Comparison of ENCODE assay signal across 13 cellular contexts in the genomic region with DNA sequence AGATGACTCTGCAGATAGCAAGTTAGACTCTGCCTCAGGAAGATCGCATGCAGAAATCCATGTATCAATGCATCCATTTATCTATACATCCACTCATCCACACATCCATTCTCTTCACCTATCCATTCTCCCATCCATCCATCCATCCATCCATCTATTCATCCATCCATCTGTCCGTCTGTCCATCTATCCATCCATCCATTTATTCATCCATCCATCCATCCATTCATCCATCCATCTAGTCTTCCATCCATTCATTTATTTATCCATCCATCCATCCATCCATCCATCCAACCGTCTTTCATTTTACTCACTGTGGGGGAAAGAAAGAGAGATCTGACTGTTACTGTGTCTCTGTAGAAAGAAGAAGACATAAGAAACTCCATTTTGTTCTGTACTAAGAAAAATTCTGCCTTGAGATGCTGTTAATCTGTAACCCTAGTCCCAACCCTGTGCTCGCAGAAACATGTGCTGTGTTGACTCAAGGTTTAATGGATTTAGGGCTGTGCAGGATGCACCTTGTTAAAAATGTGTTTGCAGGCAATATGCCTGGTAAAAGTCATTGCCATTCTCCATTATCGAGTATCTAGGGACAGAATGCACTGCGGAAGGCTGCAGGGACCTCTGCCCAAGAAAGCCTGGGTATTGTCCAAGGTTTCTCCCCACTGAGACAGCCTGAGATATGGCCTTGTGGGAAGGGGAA. TPM values are rescaled to one million over a fixed set of nuclear protein-coding genes. Genes with fewer than 3 reads are reported as not detected.
A peak's percentile ranks its signal among the peaks of the same experiment; 100 is the strongest.
DNase-seq lines count a peak whose midpoint lies in the region; ATAC-seq, FAIRE-seq and TF ChIP-seq lines count a peak whose summit lies in the region.
"Not testable (repeated sequence)": the region's sequence is repeated elsewhere in the genome, so short reads cannot be mapped to it uniquely, and the experiment has no call there.
"Had no signal": no experiment of that assay in that cellular context is flagged by ENCODE, and none has a peak within 500 bp of the region (broad histone marks: within the 10 kb centered on the region; RNA-seq: fewer than 3 reads in every experiment).

No MANE protein-coding gene starts in this region.

- WGBS in K562 (ENCODE audit: insufficient coverage, low coverage, missing lambda C conversion rate): 26% methylated on average over 6 of the region's 6 CpGs

- TF ChIP-seq POLR2A in K562 (conservative IDR thresholded peaks at IDR 0.05): not testable (repeated sequence)

- not testable (repeated sequence) for TF ChIP-seq EP300 in K562 (IDR thresholded peaks at IDR 0.05; ENCODE audit: low read length)

- not testable (repeated sequence) for H3K9me3 ChIP-seq in K562 (replicated peaks; ENCODE audit: control insufficient read depth, insufficient read depth, low read depth, low read length); neutrophil

- not testable (repeated sequence) for H3K4me1 ChIP-seq in GM23338 (ENCODE audit: insufficient read depth)
- H3K4me1 ChIP-seq in K562 (replicated peaks in 1 of 2; ENCODE audit: control insufficient read depth in 2 of 2, insufficient read depth in 2 of 2, low read length in 2 of 2): peaks cover 2 to 20% of the 10 kb centered on the region in 2 experiments; a peak in 4 of 5 replicates
- H3K4me1 ChIP-seq in neutrophil (ENCODE audit: control insufficient read depth in 1 of 2, insufficient read depth in 1 of 2, low read depth in 1 of 2, low read length in 1 of 2): peaks cover 89 to 93% of the 10 kb centered on the region in 2 experiments

- not testable (repeated sequence) for FAIRE-seq in K562 (lab: Jason Lieb, UNC)

- not testable (repeated sequence) for BruUV-seq in K562 (replicated peaks; lab: Mats Ljungman, UMichigan)

- CTCF ChIA-PET in activated CD8-positive, alpha-beta T cell treated with anti-CD3 and anti-CD28 coated beads for 36 hours (lab: Charles Lee): interaction anchor here (2.8 kb wide), 1 partner anchor 45 kb away, joined by 15 read pairs; no protein-coding TSS in a partner anchor
- CTCF ChIA-PET in K562 (lab: Yijun Ruan, JAX; ENCODE audit: low intra/inter-chr PET ratio): not testable (repeated sequence)

- not testable (repeated sequence) for H3K9me2 ChIP-seq in GM23338 (ENCODE audit: insufficient read depth)

- TF ChIP-seq RAD21 in K562 (CRISPR knock-in tag; conservative IDR thresholded peaks at IDR 0.05 in 1 of 2, IDR thresholded peaks at IDR 0.05 in 1 of 2): not testable (repeated sequence)

- not testable (repeated sequence) for H3K4me3 ChIP-seq in GM23338; K562; neutrophil (ENCODE audit: low read depth in 1 of 2, low read length in 1 of 2)

- H3K9ac ChIP-seq in K562 (ENCODE audit: insufficient read depth in 1 of 2, low read depth in 2 of 2, low read length in 2 of 2): peak overlapping the region in 1 of 2 experiments; percentile 47; a peak in 1 of 4 replicates

- intact Hi-C loops in activated CD8-positive, alpha-beta T cell treated with anti-CD3 and anti-CD28 coated beads for 36 hours (cut with micrococcal nuclease): loop anchor here (5.0 kb wide), 1 partner anchor 52 kb away; a partner anchor contains a TSS
- intact Hi-C loops in K562 (cut with micrococcal nuclease); left colon (cut with DNase I, micrococcal nuclease): not testable (repeated sequence)

- not testable (repeated sequence) for DNase-seq in GM23338 (ENCODE audit: low spot score); T-helper 2 cell treated with Interferon-gamma antibody and Interleukin-4, amounts not matched to agents 5 μg/mL and 100 μg/mL, for 36 hours (ENCODE audit: low spot score); activated CD8-positive, alpha-beta T cell treated with anti-CD3 and anti-CD28 coated beads for 36 hours; K562 (ENCODE audit: extremely low read depth in 1 of 4, low spot score in 3 of 4); left colon

- in situ Hi-C loops in K562 (cut with MboI): not testable (repeated sequence)

- H4K20me1 ChIP-seq in GM23338 (replicated peaks; ENCODE audit: insufficient read depth): peaks cover 38% of the 10 kb centered on the region
- not testable (repeated sequence) for H4K20me1 ChIP-seq in K562 (replicated peaks; ENCODE audit: control insufficient read depth, insufficient read depth, low read length)

- H3K4me2 ChIP-seq in GM23338: not testable (repeated sequence)
- 0 out of 2 replicates have a peak overlapping the region, but pooled peaks have one; percentile 0 for H3K4me2 ChIP-seq in K562 (ENCODE audit: insufficient read depth, low read length)

- H3K9me3 Mint-ChIP-seq in GM23338; T-helper 2 cell treated with Interferon-gamma antibody and Interleukin-4, amounts not matched to agents 5 μg/mL and 100 μg/mL, for 36 hours; activated CD8-positive, alpha-beta T cell treated with anti-CD3 and anti-CD28 coated beads for 36 hours: not testable (repeated sequence)

- peaks cover 53% of the 10 kb centered on the region for H3K27me3 Mint-ChIP-seq in GM23338 (ENCODE audit: insufficient read depth, low read depth, poor library complexity)
- H3K27me3 Mint-ChIP-seq in T-helper 2 cell treated with Interferon-gamma antibody and Interleukin-4, amounts not matched to agents 5 μg/mL and 100 μg/mL, for 36 hours (ENCODE audit: low read depth); activated CD8-positive, alpha-beta T cell treated with anti-CD3 and anti-CD28 coated beads for 36 hours: not testable (repeated sequence)

- H3K9me1 ChIP-seq in K562 (ENCODE audit: control insufficient read depth, insufficient read depth, low read length): not testable (repeated sequence)

- not testable (repeated sequence) for H2AFZ ChIP-seq in GM23338; K562 (ENCODE audit: low read depth, low read length)

- not testable (repeated sequence) for H3K27me3 ChIP-seq in GM23338 (ENCODE audit: insufficient read depth); K562 (ENCODE audit: control insufficient read depth in 2 of 2, insufficient read depth in 2 of 2, low read length in 2 of 2); neutrophil

- peak overlapping the region; percentile 98 for H3K27ac ChIP-seq in C4-2B
- H3K27ac ChIP-seq in GM23338 (ENCODE audit: low read depth); K562 (ENCODE audit: extremely low read depth, low read depth, low read length): not testable (repeated sequence)
- H3K27ac ChIP-seq in neutrophil: peak overlapping the region; percentile 99

- not testable (repeated sequence) for TF ChIP-seq CTCF in C4-2B (conservative IDR thresholded peaks at IDR 0.05); GM23338 (conservative IDR thresholded peaks at IDR 0.05; ENCODE audit: low read depth in 2 of 2); activated CD8-positive, alpha-beta T cell treated with anti-CD3 and anti-CD28 coated beads for 36 hours (IDR thresholded peaks at IDR 0.05); K562 (IDR thresholded peaks at IDR 0.05 in 2 of 3, conservative IDR thresholded peaks at IDR 0.05 in 1 of 3; ENCODE audit: insufficient read depth in 2 of 3, low read depth in 1 of 3, low read length in 3 of 3); neutrophil (IDR thresholded peaks at IDR 0.05)

- not testable (repeated sequence) for H3K4me1 Mint-ChIP-seq in GM23338
- peaks cover 65% of the 10 kb centered on the region for H3K4me1 Mint-ChIP-seq in T-helper 2 cell treated with Interferon-gamma antibody and Interleukin-4, amounts not matched to agents 5 μg/mL and 100 μg/mL, for 36 hours (ENCODE audit: low read depth)
- peaks cover 71% of the 10 kb centered on the region for H3K4me1 Mint-ChIP-seq in activated CD8-positive, alpha-beta T cell treated with anti-CD3 and anti-CD28 coated beads for 36 hours (ENCODE audit: low read depth)

- H3K36me3 Mint-ChIP-seq in GM23338 (ENCODE audit: low read depth): peaks cover 50% of the 10 kb centered on the region
- H3K36me3 Mint-ChIP-seq in T-helper 2 cell treated with Interferon-gamma antibody and Interleukin-4, amounts not matched to agents 5 μg/mL and 100 μg/mL, for 36 hours (ENCODE audit: low read depth): peaks cover 46% of the 10 kb centered on the region
- peaks cover 28% of the 10 kb centered on the region for H3K36me3 Mint-ChIP-seq in activated CD8-positive, alpha-beta T cell treated with anti-CD3 and anti-CD28 coated beads for 36 hours (ENCODE audit: low read depth)

- H3K27ac Mint-ChIP-seq in GM23338: peak overlapping the region; percentile 0; the same call in 1 of the 2 replicates
- peak overlapping the region; percentile 10 for H3K27ac Mint-ChIP-seq in T-helper 2 cell treated with Interferon-gamma antibody and Interleukin-4, amounts not matched to agents 5 μg/mL and 100 μg/mL, for 36 hours
- H3K27ac Mint-ChIP-seq in activated CD8-positive, alpha-beta T cell treated with anti-CD3 and anti-CD28 coated beads for 36 hours: peak overlapping the region; percentile 1

- POLR2A ChIA-PET in activated CD8-positive, alpha-beta T cell treated with anti-CD3 and anti-CD28 coated beads for 36 hours (lab: Charles Lee): interaction anchor here (0.7 to 0.9 kb wide), 2 partner anchors 47 to 69 kb away, joined by 3 to 5 read pairs; no protein-coding TSS in a partner anchor
- POLR2A ChIA-PET in K562 (lab: Yijun Ruan, JAX): interaction anchor here (1.1 kb wide), 1 partner anchor 34 kb away, joined by 3 read pairs; no protein-coding TSS in a partner anchor

- H3K79me2 ChIP-seq in GM23338 (replicated peaks; ENCODE audit: insufficient read depth); K562 (ENCODE audit: control insufficient read depth, insufficient read depth, low read length): not testable (repeated sequence)

- ATAC-seq in GM23338; activated CD8-positive, alpha-beta T cell treated with anti-CD3 and anti-CD28 coated beads for 36 hours; K562: not testable (repeated sequence)
- peak; percentile 12 for ATAC-seq in left colon

- H3K4me3 Mint-ChIP-seq in GM23338; T-helper 2 cell treated with Interferon-gamma antibody and Interleukin-4, amounts not matched to agents 5 μg/mL and 100 μg/mL, for 36 hours; activated CD8-positive, alpha-beta T cell treated with anti-CD3 and anti-CD28 coated beads for 36 hours: not testable (repeated sequence)

- not testable (repeated sequence) for H3K36me3 ChIP-seq in GM23338 (ENCODE audit: insufficient read depth); K562 (ENCODE audit: control insufficient read depth, insufficient read depth, low read length)
- peaks cover 38% of the 10 kb centered on the region for H3K36me3 ChIP-seq in neutrophil

- peaks cover 77% of the 10 kb centered on the region for H3F3A ChIP-seq in GM23338 (replicated peaks; ENCODE audit: low read depth)

RNA-seq across cellular contexts. Expression of a gene that starts 5.7 kb away (rescaled TPM):
- total RNA-seq in GM23338 (2014; rRNA removed; shearing (Covaris generic)): not detected in 2 replicates
- polyA plus RNA-seq in GM23338 (2016; fragmentation: Nextera tagmentation; extraction: Ambion mirVana) (2.0 and 3.2 TPM in 2 replicates), K562 (2011; rRNA removed) (not detected in 2 replicates), K562 (2014; fragmentation: Illumina TruSeq; extraction: Trizol) (not detected in 2 replicates), K562 (2014; fragmentation: Nextera tagmentation; extraction: Ambion mirVana) (not detected), K562 (2014; rRNA removed) (not detected in 2 replicates)
- total RNA-seq in activated CD8-positive, alpha-beta T cell treated with anti-CD3 and anti-CD28 coated beads for 36 hours: 10 to 100 TPM; 22.2 to 22.4 TPM
- total RNA-seq in K562 (2011; cell fraction: chromatin; rRNA removed; ENCODE audit: low replicate concordance): not detected in 2 replicates
- not detected in 2 replicates for total RNA-seq in K562 (2011; cell fraction: nucleolus; rRNA removed)
- not detected in 2 replicates for total RNA-seq in K562 (2011; cell fraction: nucleoplasm; rRNA removed)
- total RNA-seq in K562 (2014; rRNA removed) (not detected in 2 replicates), K562 (2014; rRNA removed; fragmentation: Illumina TruSeq; extraction: Trizol) (not detected in 2 replicates), K562 (2015; rRNA removed; fragmentation: Illumina TruSeq; extraction: Trizol) (not detected in 2 replicates), K562 (2021) (0.09 TPM in 1 of 2 replicates, not detected in the other), left colon (1 to 10 TPM; 1.6 to 3.2 TPM)
- polyA plus RNA-seq in K562 (2011; cell fraction: cytosol; rRNA removed): not detected in 2 replicates
- polyA plus RNA-seq in K562 (2011; cell fraction: nucleus; rRNA removed): not detected in 2 replicates
- polyA plus RNA-seq in K562 (2012): not detected in 2 replicates
- not detected in 2 replicates for polyA minus RNA-seq in K562 (2011; rRNA and poly(A)+ RNA removed)
- polyA minus RNA-seq in K562 (2011; cell fraction: cytosol; rRNA and poly(A)+ RNA removed): not detected in 2 replicates
- polyA minus RNA-seq in K562 (2011; cell fraction: nucleus; rRNA and poly(A)+ RNA removed): not detected in 2 replicates
- total RNA-seq: A673, IMR-90, LHCN-M2, PC-9 had no signal
- polyA plus RNA-seq: IMR-90 had no signal

RNA-seq across cellular contexts. Expression of a gene that starts 38.0 kb away (rescaled TPM):
- total RNA-seq in GM23338 (2014; rRNA removed; shearing (Covaris generic)): not detected in 2 replicates
- polyA plus RNA-seq in GM23338 (2016; fragmentation: Nextera tagmentation; extraction: Ambion mirVana) (not detected in 2 replicates), K562 (2011; rRNA removed) (not detected in 2 replicates), K562 (2014; fragmentation: Illumina TruSeq; extraction: Trizol) (not detected in 2 replicates), K562 (2014; fragmentation: Nextera tagmentation; extraction: Ambion mirVana) (not detected), K562 (2014; rRNA removed) (not detected in 2 replicates)
- not detected for total RNA-seq in activated CD8-positive, alpha-beta T cell treated with anti-CD3 and anti-CD28 coated beads for 36 hours
- total RNA-seq in K562 (2011; cell fraction: chromatin; rRNA removed; ENCODE audit: low replicate concordance): not detected in 2 replicates
- not detected in 2 replicates for total RNA-seq in K562 (2011; cell fraction: nucleolus; rRNA removed)
- not detected in 2 replicates for total RNA-seq in K562 (2011; cell fraction: nucleoplasm; rRNA removed)
- total RNA-seq in K562 (2014; rRNA removed) (not detected in 2 replicates), K562 (2014; rRNA removed; fragmentation: Illumina TruSeq; extraction: Trizol) (not detected in 2 replicates), K562 (2015; rRNA removed; fragmentation: Illumina TruSeq; extraction: Trizol) (not detected in 2 replicates), K562 (2021) (0.04 TPM in 1 of 2 replicates, not detected in the other), left colon (1,000 to 10,000 TPM; 1,315 to 1,793 TPM)
- polyA plus RNA-seq in K562 (2011; cell fraction: cytosol; rRNA removed): not detected in 2 replicates
- not detected in 2 replicates for polyA plus RNA-seq in K562 (2011; cell fraction: nucleus; rRNA removed)
- not detected in 2 replicates for polyA plus RNA-seq in K562 (2012)
- not detected in 2 replicates for polyA minus RNA-seq in K562 (2011; rRNA and poly(A)+ RNA removed)
- polyA minus RNA-seq in K562 (2011; cell fraction: cytosol; rRNA and poly(A)+ RNA removed): not detected in 2 replicates
- not detected in 2 replicates for polyA minus RNA-seq in K562 (2011; cell fraction: nucleus; rRNA and poly(A)+ RNA removed)
- total RNA-seq: A673, GM12878, HT-29, IMR-90, LHCN-M2 had no signal
- polyA plus RNA-seq: GM12878, IMR-90 had no signal

RNA-seq across cellular contexts. Expression of a gene that starts 50.5 kb away (rescaled TPM):
- 179 and 192 TPM in 2 replicates for total RNA-seq in GM23338 (2014; rRNA removed; shearing (Covaris generic))
- polyA plus RNA-seq in GM23338 (2016; fragmentation: Nextera tagmentation; extraction: Ambion mirVana) (110 and 120 TPM in 2 replicates), K562 (2011; rRNA removed) (232 and 251 TPM in 2 replicates), K562 (2014; fragmentation: Illumina TruSeq; extraction: Trizol) (144 and 171 TPM in 2 replicates), K562 (2014; fragmentation: Nextera tagmentation; extraction: Ambion mirVana) (10 to 100 TPM in 1 of 2 experiments, 1 to 10 TPM in 1; 8.7 to 18.2 TPM), K562 (2014; rRNA removed) (180 and 185 TPM in 2 replicates)
- total RNA-seq in activated CD8-positive, alpha-beta T cell treated with anti-CD3 and anti-CD28 coated beads for 36 hours: 100 to 1,000 TPM; 160 to 165 TPM
- 212 and 457 TPM in 2 replicates for total RNA-seq in K562 (2011; cell fraction: chromatin; rRNA removed; ENCODE audit: low replicate concordance)
- 330 and 338 TPM in 2 replicates for total RNA-seq in K562 (2011; cell fraction: nucleolus; rRNA removed)
- 225 and 251 TPM in 2 replicates for total RNA-seq in K562 (2011; cell fraction: nucleoplasm; rRNA removed)
- total RNA-seq in K562 (2014; rRNA removed) (131 and 146 TPM in 2 replicates), K562 (2014; rRNA removed; fragmentation: Illumina TruSeq; extraction: Trizol) (84.2 and 106 TPM in 2 replicates), K562 (2015; rRNA removed; fragmentation: Illumina TruSeq; extraction: Trizol) (115 and 117 TPM in 2 replicates), K562 (2021) (146 and 156 TPM in 2 replicates), left colon (10 to 100 TPM; 53.0 to 55.2 TPM)
- 202 and 227 TPM in 2 replicates for polyA plus RNA-seq in K562 (2011; cell fraction: cytosol; rRNA removed)
- polyA plus RNA-seq in K562 (2011; cell fraction: nucleus; rRNA removed): 549 and 656 TPM in 2 replicates
- polyA plus RNA-seq in K562 (2012): 111 and 163 TPM in 2 replicates
- 154 and 186 TPM in 2 replicates for polyA minus RNA-seq in K562 (2011; rRNA and poly(A)+ RNA removed)
- polyA minus RNA-seq in K562 (2011; cell fraction: cytosol; rRNA and poly(A)+ RNA removed): 92.9 and 122 TPM in 2 replicates
- 267 and 269 TPM in 2 replicates for polyA minus RNA-seq in K562 (2011; cell fraction: nucleus; rRNA and poly(A)+ RNA removed)

Comparison
In these comparisons a context has a peak if more than half of its experiments do, and no peak if none do; other contexts are left out.
1. RNA of a gene that starts 5.7 kb away (total RNA-seq): 22.2 to 22.4 TPM in activated CD8-positive, alpha-beta T cell treated with anti-CD3 and anti-CD28 coated beads for 36 hours; 1.6 to 3.2 TPM in left colon, not detected in GM23338 and 0.09 TPM in K562; every median in the first group is over 4 times any median in the second.
2. RNA of a gene that starts 38.0 kb away (total RNA-seq): 1,315 to 1,793 TPM in left colon; not detected in GM23338, not detected in activated CD8-positive, alpha-beta T cell treated with anti-CD3 and anti-CD28 coated beads for 36 hours and 0.04 TPM in K562; every median in the first group is over 1,000 times any median in the second.
3. Peak in every context shown above with its lines, with median percentiles within 50 percentile points of each other: H3K27ac Mint-ChIP-seq.